8 cellular contexts compared by ENCODE assay signal in the genomic region with DNA sequence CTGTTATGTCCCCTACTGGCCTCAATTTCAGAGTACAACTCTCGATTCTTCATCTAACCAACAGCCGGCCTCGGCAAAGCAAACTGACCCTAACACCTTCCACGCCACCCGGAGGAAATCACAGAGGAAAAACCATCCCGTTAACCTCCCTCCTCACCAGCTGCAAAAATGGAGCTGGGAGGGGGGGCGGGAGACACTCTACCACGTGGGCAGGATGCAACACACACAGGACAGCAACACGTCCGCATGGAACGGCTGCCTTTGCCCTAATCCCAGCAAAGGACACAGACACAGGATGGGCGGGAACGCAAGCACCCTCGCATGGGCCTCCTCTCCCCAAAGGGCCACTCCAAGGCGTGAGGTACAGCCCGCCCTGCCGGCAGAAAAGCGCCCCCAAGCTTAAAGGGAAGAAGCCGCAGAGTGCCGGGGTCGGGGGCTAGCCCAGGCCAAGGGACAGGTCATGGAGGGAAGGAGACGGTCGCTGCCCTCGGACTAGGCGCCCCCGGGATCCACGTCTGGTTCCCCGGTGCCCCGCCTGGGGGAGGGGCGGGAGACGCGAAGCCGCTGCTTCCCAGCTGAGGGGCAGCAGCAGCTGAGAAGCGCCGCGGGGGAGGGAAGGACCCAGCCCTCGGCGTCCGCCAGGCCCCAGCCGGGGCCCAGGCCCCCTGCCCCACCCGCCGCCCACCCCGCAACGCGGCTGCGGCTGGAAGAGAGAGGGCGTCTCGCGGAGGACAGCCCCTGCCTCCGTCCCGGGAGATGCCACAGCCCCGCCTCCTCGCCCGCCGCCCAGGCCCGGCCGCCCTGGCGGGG. TPM values are rescaled to one million over a fixed set of nuclear protein-coding genes. Genes with fewer than 3 reads are reported as not detected.
A peak's percentile ranks its signal among the peaks of the same experiment; 100 is the strongest.
DNase-seq lines count a peak whose midpoint lies in the region; ATAC-seq and TF ChIP-seq lines count a peak whose summit lies in the region.

No MANE protein-coding gene starts in this region.

- H3K9me3 Mint-ChIP-seq in T-cell: no peaks in the 10 kb centered on the region

- TF ChIP-seq EP300 in Ishikawa (IDR thresholded peaks at IDR 0.05; ENCODE audit: borderline replicate concordance): no peak

- CTCF ChIA-PET in T-cell (lab: Charles Lee): interaction anchor here (0.6 to 1.2 kb wide), 4 partner anchors 18 to 433 kb away, joined by 3 read pairs; partner anchors contain the start of genes C1orf50 (in 1 of the 2) and CCDC30 (in 1 of the 2)

- TF ChIP-seq RAD21 in Ishikawa (IDR thresholded peaks at IDR 0.05; ENCODE audit: low read depth): no peak

- H3K27me3 Mint-ChIP-seq in T-cell: no peaks in the 10 kb centered on the region

- DNase-seq in NCI-H510A (lab: John Stamatoyannopoulos, UW): peak; percentile 27
- no peak for DNase-seq in NCI-H510A treated with DMSO at 0.1 percent for 48 hours (lab: John Stamatoyannopoulos, UW)
- peak in 19 of 34 experiments; percentile 1 to 30 (median 7) for DNase-seq in T-cell
- peak; percentile 82 for DNase-seq in dermis blood vessel endothelial cell
- DNase-seq in left lobe of liver (ENCODE audit: low spot score): peak; percentile 59
- peak in 2 of 3 experiments; percentile 9 to 22 for DNase-seq in stimulated activated CD4-positive, alpha-beta T cell treated with anti-CD3 and anti-CD28 coated beads, TNF-alpha, amount 100 ng/mL, for 4 hours (ENCODE audit: low read depth in 3 of 3)

- H3K4me3 Mint-ChIP-seq in T-cell: peak overlapping the region; percentile 90 to 94 (median 93)

- peaks cover 59 to 73% (median 63%) of the 10 kb centered on the region in 3 donors for H3K4me1 Mint-ChIP-seq in T-cell

- POLR2A ChIA-PET in T-cell (lab: Charles Lee): interaction anchor here in 1 of 2 donors (0.6 kb wide), 1 partner anchor 48 kb away, joined by 3 read pairs; no protein-coding TSS in a partner anchor

- peaks cover 3% of the 10 kb centered on the region for H3K36me3 Mint-ChIP-seq in T-cell

- ATAC-seq in GM21825 (IDR thresholded peaks at IDR 0.05; ENCODE audit: unreplicated experiment): peak; percentile 53
- ATAC-seq in T-cell (replicated peaks in 1 of 4): peak; percentile 58 to 66 (median 62)
- peak; percentile 67 for ATAC-seq in left lobe of liver

- peak overlapping the region; percentile 81 to 84 for H3K27ac Mint-ChIP-seq in T-cell

TF ChIP-seq in Ishikawa, 13 proteins besides CTCF, POLR2A, EP300 and RAD21:
- TF ChIP-seq, protein P1, sequence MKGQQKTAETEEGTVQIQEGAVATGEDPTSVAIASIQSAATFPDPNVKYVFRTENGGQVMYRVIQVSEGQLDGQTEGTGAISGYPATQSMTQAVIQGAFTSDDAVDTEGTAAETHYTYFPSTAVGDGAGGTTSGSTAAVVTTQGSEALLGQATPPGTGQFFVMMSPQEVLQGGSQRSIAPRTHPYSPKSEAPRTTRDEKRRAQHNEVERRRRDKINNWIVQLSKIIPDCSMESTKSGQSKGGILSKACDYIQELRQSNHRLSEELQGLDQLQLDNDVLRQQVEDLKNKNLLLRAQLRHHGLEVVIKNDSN (IDR thresholded peaks at IDR 0.05): peak; percentile 80
- TF ChIP-seq MAX (IDR thresholded peaks at IDR 0.05): peak; percentile 87
- TF ChIP-seq FOXM1 (IDR thresholded peaks at IDR 0.05; ENCODE audit: borderline replicate concordance, low read depth): no peak
- TF ChIP-seq CREB1 (IDR thresholded peaks at IDR 0.05; ENCODE audit: low read depth): no peak
- TF ChIP-seq CEBPB (IDR thresholded peaks at IDR 0.05): no peak
- TF ChIP-seq YY1 (IDR thresholded peaks at IDR 0.05; ENCODE audit: low read depth): no peak

RNA-seq across cellular contexts. Expression of gene FOXJ3, which starts 0.6 kb away (rescaled TPM):
- total RNA-seq in T-cell (10 to 100 TPM; 71.4 to 87.7 (median 77.8) TPM), dermis blood vessel endothelial cell (23.8 and 33.2 TPM in 2 replicates), left lobe of liver (13.7 TPM)

RNA-seq across cellular contexts. Expression of gene RIMKLA, which starts 46.1 kb away (rescaled TPM):
- total RNA-seq in T-cell (under 1 TPM in 4 of 5 donors, not detected in 1; 0.06 to 0.35 (median 0.15) TPM), dermis blood vessel endothelial cell (under 0.01 and 0.05 TPM in 2 replicates), left lobe of liver (0.25 TPM)
